In the genomic region with DNA sequence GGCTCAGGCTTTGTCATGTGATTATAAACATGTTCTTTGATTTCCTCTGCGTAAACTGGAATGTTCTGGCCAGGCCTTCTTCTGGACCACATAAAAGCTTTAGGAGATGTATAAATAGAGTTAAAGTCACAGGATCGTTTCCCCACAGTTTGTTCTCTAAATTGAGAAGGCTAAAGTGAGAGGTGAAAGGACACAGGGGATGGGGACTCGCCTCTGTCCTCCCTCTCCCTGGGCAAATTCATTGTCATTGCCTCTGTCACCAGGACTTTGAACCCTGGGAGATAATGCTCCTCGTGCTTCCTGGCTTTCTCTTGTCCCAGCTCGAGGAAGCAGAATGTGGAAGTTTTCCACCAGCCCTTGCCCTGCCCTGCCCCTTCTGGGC, we compare ENCODE assay signal across 1 cellular context.
TF ChIP-seq lines count a peak whose summit lies in the region.

No MANE protein-coding gene starts in this region.

TF ChIP-seq in HepG2, 621 proteins besides CTCF, POLR2A, EP300 and RAD21 (continues in another document):
- TF ChIP-seq, protein P1, sequence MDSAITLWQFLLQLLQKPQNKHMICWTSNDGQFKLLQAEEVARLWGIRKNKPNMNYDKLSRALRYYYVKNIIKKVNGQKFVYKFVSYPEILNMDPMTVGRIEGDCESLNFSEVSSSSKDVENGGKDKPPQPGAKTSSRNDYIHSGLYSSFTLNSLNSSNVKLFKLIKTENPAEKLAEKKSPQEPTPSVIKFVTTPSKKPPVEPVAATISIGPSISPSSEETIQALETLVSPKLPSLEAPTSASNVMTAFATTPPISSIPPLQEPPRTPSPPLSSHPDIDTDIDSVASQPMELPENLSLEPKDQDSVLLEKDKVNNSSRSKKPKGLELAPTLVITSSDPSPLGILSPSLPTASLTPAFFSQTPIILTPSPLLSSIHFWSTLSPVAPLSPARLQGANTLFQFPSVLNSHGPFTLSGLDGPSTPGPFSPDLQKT (CRISPR knock-in tag; IDR thresholded peaks at IDR 0.05; ENCODE audit: borderline replicate concordance) = no peak
- TF ChIP-seq NKX3-1 (CRISPR knock-in tag; IDR thresholded peaks at IDR 0.05) (peak; percentile 67), ARNTL (CRISPR knock-in tag; IDR thresholded peaks at IDR 0.05) (peak; percentile 84), LCORL (IDR thresholded peaks at IDR 0.05) (no peak), LCORL (CRISPR knock-in tag; IDR thresholded peaks at IDR 0.05) (peak; percentile 97), ZNF263 (CRISPR knock-in tag; IDR thresholded peaks at IDR 0.05) (peak; percentile 92), ZBTB26 (CRISPR knock-in tag; IDR thresholded peaks at IDR 0.05; ENCODE audit: borderline replicate concordance) (peak; percentile 67; the same call in 1 of the 2 replicates), ZBED4 (CRISPR knock-in tag; IDR thresholded peaks at IDR 0.05; ENCODE audit: borderline replicate concordance) (peak; percentile 45; the same call in 1 of the 2 replicates), ZNF784 (CRISPR knock-in tag; IDR thresholded peaks at IDR 0.05; ENCODE audit: borderline replicate concordance) (peak; percentile 69; the same call in 1 of the 2 replicates), POLR2G (IDR thresholded peaks at IDR 0.05; ENCODE audit: low read depth, low read length) (peak; percentile 69), U2AF2 (IDR thresholded peaks at IDR 0.05; ENCODE audit: low read depth, low read length) (no peak), ISL2 (CRISPR knock-in tag; IDR thresholded peaks at IDR 0.05) (peak; percentile 67), ZNF891 (CRISPR knock-in tag; IDR thresholded peaks at IDR 0.05) (no peak), RBM39 (IDR thresholded peaks at IDR 0.05; ENCODE audit: low read depth, low read length, poor library complexity, severe bottlenecking) (no peak), ZSCAN22 (CRISPR knock-in tag; IDR thresholded peaks at IDR 0.05) (peak; percentile 64; the same call in 1 of the 2 replicates), ZBTB34 (CRISPR knock-in tag; IDR thresholded peaks at IDR 0.05) (0 out of 2 replicates have a peak, but pooled peaks have one; percentile 41), ATF5 (CRISPR knock-in tag; IDR thresholded peaks at IDR 0.05; ENCODE audit: low read depth) (no peak), TP53 (CRISPR knock-in tag; conservative IDR thresholded peaks at IDR 0.05) (no peak), HOXD1 (CRISPR knock-in tag; IDR thresholded peaks at IDR 0.05) (peak; percentile 66; the same call in 1 of the 2 replicates), SPEN (CRISPR knock-in tag; IDR thresholded peaks at IDR 0.05; ENCODE audit: low read depth) (no peak), TARDBP (CRISPR knock-in tag; IDR thresholded peaks at IDR 0.05) (peak; percentile 66), U2AF1 (optimal IDR thresholded peaks at IDR 0.05; ENCODE audit: low read depth, low read length) (no peak), ZFP37 (CRISPR knock-in tag; IDR thresholded peaks at IDR 0.05; ENCODE audit: borderline replicate concordance) (0 out of 2 replicates have a peak, but pooled peaks have one; percentile 63), MXD4 (CRISPR knock-in tag; IDR thresholded peaks at IDR 0.05) (no peak), KDM3A (CRISPR knock-in tag; IDR thresholded peaks at IDR 0.05; ENCODE audit: low read depth) (peak; percentile 76; the same call in 1 of the 2 replicates), TCF12 (IDR thresholded peaks at IDR 0.05) (no peak), TCF12 (CRISPR knock-in tag; IDR thresholded peaks at IDR 0.05) (no peak), SOX6 (IDR thresholded peaks at IDR 0.05) (no peak), SOX6 (CRISPR knock-in tag; IDR thresholded peaks at IDR 0.05) (peak; percentile 96), ZNF414 (CRISPR knock-in tag; IDR thresholded peaks at IDR 0.05) (peak; percentile 78; the same call in 1 of the 2 replicates), BHLHE40 (IDR thresholded peaks at IDR 0.05; ENCODE audit: low read length) (peak; percentile 61), TAF1 (CRISPR knock-in tag; IDR thresholded peaks at IDR 0.05) (peak; percentile 40; the same call in 1 of the 2 replicates), FOXA3 (CRISPR knock-in tag; IDR thresholded peaks at IDR 0.05) (peak; percentile 77), PHF20 (CRISPR knock-in tag; IDR thresholded peaks at IDR 0.05) (no peak), CEBPG (CRISPR knock-in tag; IDR thresholded peaks at IDR 0.05) (peak; percentile 53; the same call in 1 of the 2 replicates)
- TF ChIP-seq, protein P2, sequence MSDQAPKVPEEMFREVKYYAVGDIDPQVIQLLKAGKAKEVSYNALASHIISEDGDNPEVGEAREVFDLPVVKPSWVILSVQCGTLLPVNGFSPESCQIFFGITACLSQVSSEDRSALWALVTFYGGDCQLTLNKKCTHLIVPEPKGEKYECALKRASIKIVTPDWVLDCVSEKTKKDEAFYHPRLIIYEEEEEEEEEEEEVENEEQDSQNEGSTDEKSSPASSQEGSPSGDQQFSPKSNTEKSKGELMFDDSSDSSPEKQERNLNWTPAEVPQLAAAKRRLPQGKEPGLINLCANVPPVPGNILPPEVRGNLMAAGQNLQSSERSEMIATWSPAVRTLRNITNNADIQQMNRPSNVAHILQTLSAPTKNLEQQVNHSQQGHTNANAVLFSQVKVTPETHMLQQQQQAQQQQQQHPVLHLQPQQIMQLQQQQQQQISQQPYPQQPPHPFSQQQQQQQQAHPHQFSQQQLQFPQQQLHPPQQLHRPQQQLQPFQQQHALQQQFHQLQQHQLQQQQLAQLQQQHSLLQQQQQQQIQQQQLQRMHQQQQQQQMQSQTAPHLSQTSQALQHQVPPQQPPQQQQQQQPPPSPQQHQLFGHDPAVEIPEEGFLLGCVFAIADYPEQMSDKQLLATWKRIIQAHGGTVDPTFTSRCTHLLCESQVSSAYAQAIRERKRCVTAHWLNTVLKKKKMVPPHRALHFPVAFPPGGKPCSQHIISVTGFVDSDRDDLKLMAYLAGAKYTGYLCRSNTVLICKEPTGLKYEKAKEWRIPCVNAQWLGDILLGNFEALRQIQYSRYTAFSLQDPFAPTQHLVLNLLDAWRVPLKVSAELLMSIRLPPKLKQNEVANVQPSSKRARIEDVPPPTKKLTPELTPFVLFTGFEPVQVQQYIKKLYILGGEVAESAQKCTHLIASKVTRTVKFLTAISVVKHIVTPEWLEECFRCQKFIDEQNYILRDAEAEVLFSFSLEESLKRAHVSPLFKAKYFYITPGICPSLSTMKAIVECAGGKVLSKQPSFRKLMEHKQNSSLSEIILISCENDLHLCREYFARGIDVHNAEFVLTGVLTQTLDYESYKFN (CRISPR knock-in tag; conservative IDR thresholded peaks at IDR 0.05) = peak; percentile 91
- TF ChIP-seq, protein P3, sequence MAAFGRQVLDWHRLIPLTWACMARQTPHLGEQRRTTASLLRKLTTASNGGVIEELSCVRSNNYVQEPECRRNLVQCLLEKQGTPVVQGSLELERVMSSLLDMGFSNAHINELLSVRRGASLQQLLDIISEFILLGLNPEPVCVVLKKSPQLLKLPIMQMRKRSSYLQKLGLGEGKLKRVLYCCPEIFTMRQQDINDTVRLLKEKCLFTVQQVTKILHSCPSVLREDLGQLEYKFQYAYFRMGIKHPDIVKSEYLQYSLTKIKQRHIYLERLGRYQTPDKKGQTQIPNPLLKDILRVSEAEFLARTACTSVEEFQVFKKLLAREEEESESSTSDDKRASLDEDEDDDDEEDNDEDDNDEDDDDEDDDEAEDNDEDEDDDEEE (CRISPR knock-in tag; IDR thresholded peaks at IDR 0.05) = no peak
- TF ChIP-seq, protein P4, sequence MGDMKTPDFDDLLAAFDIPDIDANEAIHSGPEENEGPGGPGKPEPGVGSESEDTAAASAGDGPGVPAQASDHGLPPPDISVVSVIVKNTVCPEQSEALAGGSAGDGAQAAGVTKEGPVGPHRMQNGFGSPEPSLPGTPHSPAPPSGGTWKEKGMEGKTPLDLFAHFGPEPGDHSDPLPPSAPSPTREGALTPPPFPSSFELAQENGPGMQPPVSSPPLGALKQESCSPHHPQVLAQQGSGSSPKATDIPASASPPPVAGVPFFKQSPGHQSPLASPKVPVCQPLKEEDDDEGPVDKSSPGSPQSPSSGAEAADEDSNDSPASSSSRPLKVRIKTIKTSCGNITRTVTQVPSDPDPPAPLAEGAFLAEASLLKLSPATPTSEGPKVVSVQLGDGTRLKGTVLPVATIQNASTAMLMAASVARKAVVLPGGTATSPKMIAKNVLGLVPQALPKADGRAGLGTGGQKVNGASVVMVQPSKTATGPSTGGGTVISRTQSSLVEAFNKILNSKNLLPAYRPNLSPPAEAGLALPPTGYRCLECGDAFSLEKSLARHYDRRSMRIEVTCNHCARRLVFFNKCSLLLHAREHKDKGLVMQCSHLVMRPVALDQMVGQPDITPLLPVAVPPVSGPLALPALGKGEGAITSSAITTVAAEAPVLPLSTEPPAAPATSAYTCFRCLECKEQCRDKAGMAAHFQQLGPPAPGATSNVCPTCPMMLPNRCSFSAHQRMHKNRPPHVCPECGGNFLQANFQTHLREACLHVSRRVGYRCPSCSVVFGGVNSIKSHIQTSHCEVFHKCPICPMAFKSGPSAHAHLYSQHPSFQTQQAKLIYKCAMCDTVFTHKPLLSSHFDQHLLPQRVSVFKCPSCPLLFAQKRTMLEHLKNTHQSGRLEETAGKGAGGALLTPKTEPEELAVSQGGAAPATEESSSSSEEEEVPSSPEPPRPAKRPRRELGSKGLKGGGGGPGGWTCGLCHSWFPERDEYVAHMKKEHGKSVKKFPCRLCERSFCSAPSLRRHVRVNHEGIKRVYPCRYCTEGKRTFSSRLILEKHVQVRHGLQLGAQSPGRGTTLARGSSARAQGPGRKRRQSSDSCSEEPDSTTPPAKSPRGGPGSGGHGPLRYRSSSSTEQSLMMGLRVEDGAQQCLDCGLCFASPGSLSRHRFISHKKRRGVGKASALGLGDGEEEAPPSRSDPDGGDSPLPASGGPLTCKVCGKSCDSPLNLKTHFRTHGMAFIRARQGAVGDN (CRISPR knock-in tag; IDR thresholded peaks at IDR 0.05) = peak; percentile 39; the same call in 1 of the 2 replicates
- TF ChIP-seq, protein P5, sequence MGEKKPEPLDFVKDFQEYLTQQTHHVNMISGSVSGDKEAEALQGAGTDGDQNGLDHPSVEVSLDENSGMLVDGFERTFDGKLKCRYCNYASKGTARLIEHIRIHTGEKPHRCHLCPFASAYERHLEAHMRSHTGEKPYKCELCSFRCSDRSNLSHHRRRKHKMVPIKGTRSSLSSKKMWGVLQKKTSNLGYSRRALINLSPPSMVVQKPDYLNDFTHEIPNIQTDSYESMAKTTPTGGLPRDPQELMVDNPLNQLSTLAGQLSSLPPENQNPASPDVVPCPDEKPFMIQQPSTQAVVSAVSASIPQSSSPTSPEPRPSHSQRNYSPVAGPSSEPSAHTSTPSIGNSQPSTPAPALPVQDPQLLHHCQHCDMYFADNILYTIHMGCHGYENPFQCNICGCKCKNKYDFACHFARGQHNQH (CRISPR knock-in tag; IDR thresholded peaks at IDR 0.05) = peak; percentile 75
